20 cellular contexts compared by ENCODE assay signal in genomic region chr3:98712726-98713125, GRCh38.
"Had no signal": no experiment of that assay in that cellular context is flagged by ENCODE, and none has a peak within 500 bp of the region (broad histone marks: within the 10 kb centered on the region; RNA-seq: fewer than 3 reads in every experiment).

No MANE protein-coding gene starts in this region.

- H3K27ac ChIP-seq: colonic mucosa, epithelial cell of prostate, esophagus squamous epithelium, gastrocnemius medialis, heart right ventricle, left lung, lower lobe of right lung had no signal

- H3K4me1 ChIP-seq: colonic mucosa, esophagus squamous epithelium, gastrocnemius medialis, left lung, lower lobe of right lung had no signal

- ATAC-seq: esophagus mucosa, gastrocnemius medialis, heart right ventricle, left cardiac atrium, left lung, left ventricle myocardium superior, lower lobe of right lung, mucosa of descending colon had no signal

- H3K36me3 ChIP-seq: colonic mucosa, esophagus squamous epithelium, gastrocnemius medialis, left lung, lower lobe of right lung had no signal

- H3K27me3 ChIP-seq: colonic mucosa, esophagus squamous epithelium, gastrocnemius medialis, heart right ventricle, left lung had no signal

- H3K9me3 ChIP-seq: colonic mucosa, esophagus squamous epithelium, gastrocnemius medialis, heart right ventricle, left lung, lower lobe of right lung, mucosa of descending colon had no signal

- DNase-seq: colonic mucosa; cortex of kidney; effector memory CD4-positive, alpha-beta T cell; erythroblast; esophagus squamous epithelium; foreskin fibroblast; foreskin melanocyte; gastrocnemius medialis; glutamatergic neuron; head of caudate nucleus; heart right ventricle; hippocampal formation; left cardiac atrium; left lung; left ventricle myocardium superior; lower lobe of right lung; mesenchymal stem cell; mucosa of descending colon had no signal

- H3K4me3 ChIP-seq: colonic mucosa, esophagus squamous epithelium, gastrocnemius medialis, heart right ventricle, left lung, lower lobe of right lung, mucosa of descending colon had no signal
